In genomic region chr12:27331299-27331926, GRCh38 we compare ENCODE assay signal across 8 cellular contexts. TPM values are rescaled to one million over a fixed set of nuclear protein-coding genes. Genes with fewer than 3 reads are reported as not detected.
DNase-seq lines count a peak whose midpoint lies in the region; ATAC-seq, FAIRE-seq and TF ChIP-seq lines count a peak whose summit lies in the region.

No MANE protein-coding gene starts in this region.

- TF ChIP-seq POLR2A in H1 (IDR thresholded peaks at IDR 0.05; ENCODE audit: control extremely low read depth in 1 of 2, low read depth in 2 of 2, low read length in 2 of 2), result no peak

- peaks cover 2 to 3% of the 10 kb centered on the region in 2 experiments for H4K20me1 ChIP-seq in H1 (replicated peaks in 1 of 2; ENCODE audit: control insufficient read depth in 1 of 2, insufficient read depth in 2 of 2, low read length in 2 of 2)

- FAIRE-seq in H1 (lab: Jason Lieb, UNC), result no peak

- H3K18ac ChIP-seq in H1 (ENCODE audit: extremely low read depth, low read length) (no peak overlapping the region), mesendoderm (ENCODE audit: low read length) (no peak overlapping the region)

- peak; percentile 39 for ATAC-seq in HG02798 (IDR thresholded peaks at IDR 0.05; ENCODE audit: poor library complexity, unreplicated experiment)

- peak; percentile 25 for DNase-seq in activated CD4-positive, alpha-beta T cell treated with anti-CD3 and anti-CD28 coated beads for 48 hours
- DNase-seq in activated CD4-positive, alpha-beta T cell treated with anti-CD3 and anti-CD28 coated beads, Interleukin-2, amount 50 U/mL, for 1 hour, result no peak
- DNase-seq in RKO (ENCODE audit: low spot score) (peak; percentile 98), H1 (ENCODE audit: low read depth in 1 of 2, low spot score in 2 of 2) (no peak), pulmonary artery endothelial cell (ENCODE audit: low read depth, low spot score) (peak; percentile 87), iPS-NIHi7 (ENCODE audit: extremely low spot score) (no peak), mesendoderm (no peak)

- H3K27me3 ChIP-seq in H1 (replicated peaks in 1 of 4; ENCODE audit: control insufficient read depth in 3 of 4, extremely low read depth in 1 of 4, insufficient read depth in 3 of 4, low read length in 3 of 4), result peaks cover 3 to 14% (median 7%) of the 10 kb centered on the region in 4 experiments
- no peaks in the 10 kb centered on the region for H3K27me3 ChIP-seq in mesendoderm (ENCODE audit: insufficient read depth, low read length, poor library complexity)

- POLR2A ChIA-PET in H1 (lab: Charles Lee; ENCODE audit: partially characterized antibody), result interaction anchor here (0.8 to 2.3 kb wide), 5 partner anchors 11 to 95 kb away, joined by 3 to 11 read pairs (median 3); no protein-coding TSS in a partner anchor

- H3K9me3 ChIP-seq in H1 (ENCODE audit: insufficient read depth in 2 of 2, low read depth in 1 of 2, low read length in 1 of 2), result no peaks in the 10 kb centered on the region

- WGBS in H1 (ENCODE audit: extremely low coverage in 1 of 2, insufficient coverage in 1 of 2, insufficient read length in 1 of 2, insufficient replicate concordance in 2 of 2, low coverage in 1 of 2, low lambda C conversion rate in 2 of 2, missing lambda C conversion rate in 1 of 2), 2 experiments, result 81% methylated on average over 7 of the region's 7 CpGs; no CpG with 5 or more reads in 1 of the 2 experiments
- WGBS in mesendoderm (ENCODE audit: extremely low coverage, insufficient coverage, low lambda C conversion rate), result no CpG with 5 or more reads among the region's 7 CpGs

- H3K23me2 ChIP-seq in H1 (ENCODE audit: low read depth, low read length), result peaks cover 12% of the 10 kb centered on the region

- H4K8ac ChIP-seq in H1 (ENCODE audit: extremely low read depth, insufficient read depth, low read length) (no peak overlapping the region), mesendoderm (ENCODE audit: low read depth, low read length) (no peak overlapping the region)

- TF ChIP-seq CTCF in H1 (IDR thresholded peaks at IDR 0.05; ENCODE audit: control extremely low read depth in 1 of 3, insufficient read depth in 1 of 3, low read depth in 1 of 3, low read length in 3 of 3), result no peak

- no peak overlapping the region for H4K91ac ChIP-seq in H1 (replicated peaks; ENCODE audit: insufficient read length, low read length)

- no peak overlapping the region for H3K4ac ChIP-seq in H1 (replicated peaks; ENCODE audit: insufficient read length, low read depth, low read length)
- H3K4ac ChIP-seq in mesendoderm (ENCODE audit: low read depth, low read length), result no peak overlapping the region

- H3K27ac ChIP-seq in H1 (ENCODE audit: low read depth, low read length) (no peak overlapping the region), mesendoderm (ENCODE audit: low read depth, low read length) (no peak overlapping the region)

- no peak overlapping the region for H2AFZ ChIP-seq in H1 (ENCODE audit: low read length)

- no peak for TF ChIP-seq EP300 in H1 (IDR thresholded peaks at IDR 0.05; ENCODE audit: borderline replicate concordance in 1 of 2, low read depth in 2 of 2, low read length in 2 of 2)

- H2AK5ac ChIP-seq in H1 (ENCODE audit: low read depth, low read length) (no peak overlapping the region), mesendoderm (ENCODE audit: low read length) (no peak overlapping the region)

- CTCF ChIA-PET in H1 (lab: Charles Lee; ENCODE audit: partially characterized antibody), result interaction anchor here (1.1 kb wide), 2 partner anchors 54 to 218 kb away, joined by 3 to 4 read pairs; no protein-coding TSS in a partner anchor

- H3K4me1 ChIP-seq in H1 (replicated peaks in 1 of 4; ENCODE audit: control insufficient read depth in 3 of 4, insufficient read depth in 4 of 4, low read length in 3 of 4), result peaks cover 0 to 8% (median 2%) of the 10 kb centered on the region in 4 experiments; a peak in 5 of 7 replicates
- H3K4me1 ChIP-seq in mesendoderm (ENCODE audit: control insufficient read depth, low read depth, low read length), result no peaks in the 10 kb centered on the region

- H3K4me3 ChIP-seq in H1 (ENCODE audit: extremely low read depth in 1 of 4, insufficient read depth in 2 of 4, low read depth in 3 of 4, low read length in 4 of 4) (no peak overlapping the region), mesendoderm (ENCODE audit: low read length) (no peak overlapping the region)

- no peaks in the 10 kb centered on the region; a peak in 1 of 8 replicates for H3K36me3 ChIP-seq in H1 (ENCODE audit: control insufficient read depth in 2 of 4, insufficient read depth in 4 of 4, low read length in 3 of 4)
- H3K36me3 ChIP-seq in mesendoderm (ENCODE audit: control insufficient read depth, insufficient read depth, low read length), result no peaks in the 10 kb centered on the region

- H2BK15ac ChIP-seq in H1 (ENCODE audit: low read length) (no peak overlapping the region), mesendoderm (replicated peaks; ENCODE audit: low read depth) (no peak overlapping the region)

- H4K5ac ChIP-seq in H1 (ENCODE audit: insufficient read length, low read depth, low read length) (no peak overlapping the region), mesendoderm (ENCODE audit: low read length) (no peak overlapping the region)

- no peak overlapping the region for H2BK120ac ChIP-seq in H1 (replicated peaks; ENCODE audit: low read depth, low read length)
- no peak overlapping the region for H2BK120ac ChIP-seq in mesendoderm (ENCODE audit: low read depth, low read length)

- H2BK5ac ChIP-seq in H1 (ENCODE audit: low read depth, low read length) (no peak overlapping the region), mesendoderm (ENCODE audit: low read length) (no peak overlapping the region)

- no peak overlapping the region for H2BK20ac ChIP-seq in H1 (ENCODE audit: low read length)

- no peak for TF ChIP-seq RAD21 in H1 (IDR thresholded peaks at IDR 0.05 in 1 of 2, conservative IDR thresholded peaks at IDR 0.05 in 1 of 2; ENCODE audit: low read depth in 2 of 2, low read length in 2 of 2)

- H3K9ac ChIP-seq in H1 (replicated peaks in 1 of 4; ENCODE audit: extremely low read depth in 1 of 4, low read depth in 3 of 4, low read length in 3 of 4), result no peak overlapping the region
- no peak overlapping the region for H3K9ac ChIP-seq in mesendoderm (ENCODE audit: low read length)

- peaks cover 3% of the 10 kb centered on the region; the same call in 1 of the 2 replicates for H3K79me1 ChIP-seq in H1 (ENCODE audit: low read depth, low read length)
- no peaks in the 10 kb centered on the region for H3K79me1 ChIP-seq in mesendoderm (ENCODE audit: low read length)

- H3K14ac ChIP-seq in H1 (ENCODE audit: insufficient read length), result no peak overlapping the region

- H2BK12ac ChIP-seq in H1 (ENCODE audit: low read depth, low read length), result 0 out of 2 replicates have a peak overlapping the region, but pooled peaks have one; percentile 4

- H3K56ac ChIP-seq in H1 (replicated peaks; ENCODE audit: insufficient read length, low read depth, low read length), result no peak overlapping the region
- H3K56ac ChIP-seq in mesendoderm (ENCODE audit: low read length), result no peak overlapping the region

- no peak overlapping the region for H3K23ac ChIP-seq in H1 (ENCODE audit: insufficient read length)
- H3K23ac ChIP-seq in mesendoderm (ENCODE audit: low read length), result no peak overlapping the region

- H3K4me2 ChIP-seq in H1 (ENCODE audit: insufficient read depth in 1 of 2, low read depth in 2 of 2, low read length in 2 of 2), result peak overlapping the region in 1 of 2 experiments; percentile 70; a peak in 1 of 4 replicates
- no peak overlapping the region for H3K4me2 ChIP-seq in mesendoderm (ENCODE audit: low read length)

- H3K79me2 ChIP-seq in H1 (ENCODE audit: control insufficient read depth in 1 of 2, insufficient read depth in 2 of 2, low read length in 2 of 2) (peaks cover 0 to 26% of the 10 kb centered on the region in 2 experiments; a peak in 2 of 4 replicates), mesendoderm (ENCODE audit: control insufficient read depth, insufficient read depth, low read length) (no peaks in the 10 kb centered on the region)

TF ChIP-seq in H1, 55 proteins besides CTCF, POLR2A, EP300 and RAD21 (continues in another document):
- TF ChIP-seq SIRT6 (IDR thresholded peaks at IDR 0.05; ENCODE audit: low read length), result no peak
- TF ChIP-seq SP4 (IDR thresholded peaks at IDR 0.05; ENCODE audit: low read length), result no peak
- no peak for TF ChIP-seq TAF1 (IDR thresholded peaks at IDR 0.05; ENCODE audit: low read depth, low read length)
- no peak for TF ChIP-seq RBBP5 (IDR thresholded peaks at IDR 0.05; ENCODE audit: borderline replicate concordance, low read depth, low read length)
- TF ChIP-seq BRCA1 (IDR thresholded peaks at IDR 0.05; ENCODE audit: low read depth, low read length), result no peak
- TF ChIP-seq ATF2 (IDR thresholded peaks at IDR 0.05; ENCODE audit: low read length), result no peak
- TF ChIP-seq POLR2AphosphoS5 (IDR thresholded peaks at IDR 0.05; ENCODE audit: low read depth, low read length), result no peak
- no peak for TF ChIP-seq E2F6 (IDR thresholded peaks at IDR 0.05)

RNA-seq across cellular contexts. Expression of gene BMAL2, which starts 1.2 kb away (rescaled TPM):
- total RNA-seq in H1 (2021; fragmentation: NEBNext Ultra II Directional; extraction: Animal tissue kit (Norgen Biotek cat#: 25700)), result 20.6 and 22.8 TPM in 2 replicates
- 1.8 and 3.2 TPM in 2 replicates for polyA plus RNA-seq in H1 (2011; rRNA removed)
- polyA plus RNA-seq in H1 (2011; cell fraction: cytosol; rRNA removed), result 3.4 TPM
- 3.8 TPM for polyA plus RNA-seq in H1 (2011; cell fraction: nucleus; rRNA removed)
- 7.4 to 11.0 TPM (median 9.1 TPM) in 4 replicates for polyA plus RNA-seq in H1 (2012, experiment 1 of 2)
- polyA plus RNA-seq in H1 (2012, experiment 2 of 2), result 0.96 TPM
- polyA plus RNA-seq in H1 (2013, experiment 1 of 2), result 9.2 TPM
- 8.0 TPM for polyA plus RNA-seq in H1 (2013, experiment 2 of 2)
- 9.8 and 13.0 TPM in 2 replicates for polyA minus RNA-seq in H1 (2011; rRNA and poly(A)+ RNA removed)
- 6.4 TPM for polyA minus RNA-seq in H1 (2011; cell fraction: cytosol; rRNA and poly(A)+ RNA removed)
- 20.3 TPM for polyA minus RNA-seq in H1 (2011; cell fraction: nucleus; rRNA and poly(A)+ RNA removed)
- total RNA-seq in pulmonary artery endothelial cell, result 55.7 and 65.4 TPM in 2 replicates
- 7.5 TPM for polyA plus RNA-seq in mesendoderm (2013, experiment 1 of 2)
- 7.8 TPM for polyA plus RNA-seq in mesendoderm (2013, experiment 2 of 2)

Comparison
In these comparisons a context has a peak if more than half of its experiments do, and no peak if none do; other contexts are left out.
1. DNase-seq: peak in activated CD4-positive, alpha-beta T cell treated with anti-CD3 and anti-CD28 coated beads for 48 hours (single experiment), RKO (single experiment) and pulmonary artery endothelial cell (single experiment); none in activated CD4-positive, alpha-beta T cell treated with anti-CD3 and anti-CD28 coated beads, Interleukin-2, amount 50 U/mL, for 1 hour (single experiment), H1 (0 of 2), iPS-NIHi7 (single experiment) and mesendoderm (single experiment).